ENCODE assay signal across 1 cellular context in the genomic region with DNA sequence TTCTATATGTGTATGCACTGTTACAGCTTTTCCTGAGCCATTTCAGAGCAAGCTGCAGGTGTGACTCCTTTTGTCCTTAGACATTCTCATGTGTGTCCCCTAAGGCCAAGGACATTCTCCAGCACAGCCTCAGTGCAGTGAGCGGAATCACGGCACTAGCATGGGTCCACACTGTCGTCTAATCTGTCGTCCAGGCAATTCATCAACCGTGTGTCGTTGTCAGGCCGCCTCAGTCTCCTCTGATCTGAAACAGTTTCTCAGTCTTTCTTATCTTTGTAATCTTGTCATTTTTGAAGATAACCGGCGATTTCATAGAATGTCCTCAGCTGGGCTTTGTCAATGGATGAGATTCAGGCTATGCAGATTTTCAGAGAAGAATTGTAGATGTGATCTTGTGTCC. TPM values are rescaled to one million over a fixed set of nuclear protein-coding genes. Genes with fewer than 3 reads are reported as not detected.
"Had no signal": no experiment of that assay in that cellular context is flagged by ENCODE, and none has a peak within 500 bp of the region (broad histone marks: within the 10 kb centered on the region; RNA-seq: fewer than 3 reads in every experiment).

No MANE protein-coding gene starts in this region.

RNA-seq across cellular contexts. Expression of a gene that starts 30.5 kb away (rescaled TPM):
- total RNA-seq: G401 had no signal

RNA-seq across cellular contexts. Expression of a gene that starts 31.4 kb away (rescaled TPM):
- total RNA-seq: G401 had no signal
